Comparison of ENCODE assay signal across 22 cellular contexts in the genomic region with DNA sequence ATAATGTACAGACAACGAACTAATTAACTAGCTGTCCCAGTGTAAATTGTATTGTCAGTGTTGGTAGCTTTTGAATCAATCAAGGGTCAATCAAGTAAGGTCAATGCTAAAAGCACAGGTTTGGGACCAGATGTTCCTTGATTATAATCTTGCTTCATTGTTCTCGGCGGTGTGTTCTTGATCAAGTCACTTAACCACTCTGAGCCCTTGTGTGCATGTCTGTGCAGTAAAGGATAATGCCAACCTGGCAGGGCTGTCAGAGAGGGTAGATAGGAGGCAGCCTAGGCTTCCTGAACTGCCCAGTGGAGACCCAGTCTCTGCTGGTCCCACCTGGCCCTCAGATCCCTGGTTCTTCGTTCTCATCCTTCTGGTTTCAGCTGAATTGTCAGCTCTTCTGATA.
DNase-seq lines count a peak whose midpoint lies in the region; ATAC-seq, FAIRE-seq and TF ChIP-seq lines count a peak whose summit lies in the region.
"Had no signal": no experiment of that assay in that cellular context is flagged by ENCODE, and none has a peak within 500 bp of the region (broad histone marks: within the 10 kb centered on the region; RNA-seq: fewer than 3 reads in every experiment).

No MANE protein-coding gene starts in this region.

- TF ChIP-seq POLR2A in K562 (conservative IDR thresholded peaks at IDR 0.05) = no peak

- no peak overlapping the region for H3K9ac ChIP-seq in K562 (ENCODE audit: insufficient read depth in 1 of 2, low read depth in 2 of 2, low read length in 2 of 2)
- H3K9ac ChIP-seq: BLaER1 had no signal

- H3K36me3 ChIP-seq in right atrium auricular region (no peaks in the 10 kb centered on the region), K562 (ENCODE audit: control insufficient read depth, insufficient read depth, low read length) (no peaks in the 10 kb centered on the region)
- H3K36me3 ChIP-seq: BLaER1 had no signal

- no peaks in the 10 kb centered on the region for H3K9me1 ChIP-seq in K562 (ENCODE audit: control insufficient read depth, insufficient read depth, low read length)

- H3K4me1 ChIP-seq in right atrium auricular region (no peaks in the 10 kb centered on the region), K562 (replicated peaks in 1 of 2; ENCODE audit: control insufficient read depth in 2 of 2, insufficient read depth in 2 of 2, low read length in 2 of 2) (peaks cover 0 to 8% of the 10 kb centered on the region in 2 experiments; a peak in 2 of 5 replicates)

- H3K9me3 ChIP-seq in right atrium auricular region = peaks cover 0 to 4% of the 10 kb centered on the region in 2 donors
- no peaks in the 10 kb centered on the region for H3K9me3 ChIP-seq in K562 (replicated peaks; ENCODE audit: control insufficient read depth, insufficient read depth, low read depth, low read length)
- H3K9me3 ChIP-seq: BLaER1 had no signal

- ATAC-seq in left ventricle myocardium superior (no peak), K562 (no peak), GM19467 (IDR thresholded peaks at IDR 0.05; ENCODE audit: unreplicated experiment) (no peak), GM21367 (IDR thresholded peaks at IDR 0.05; ENCODE audit: unreplicated experiment) (no peak)
- ATAC-seq: GM12878 had no signal

- no peak overlapping the region for H3K4me3 Mint-ChIP-seq in osteocyte (ENCODE audit: unreplicated experiment)
- H3K4me3 Mint-ChIP-seq: B cell; CD14-positive monocyte; CD4-positive, alpha-beta T cell; CD8-positive, alpha-beta memory T cell had no signal

- H3K4me1 Mint-ChIP-seq in osteocyte (ENCODE audit: unreplicated experiment) = no peaks in the 10 kb centered on the region
- H3K4me1 Mint-ChIP-seq: B cell; CD14-positive monocyte; CD8-positive, alpha-beta memory T cell had no signal

- H3K4me3 ChIP-seq in right atrium auricular region (no peak overlapping the region), LNCaP clone FGC (ENCODE audit: low read depth, low read length) (no peak overlapping the region), K562 (no peak overlapping the region)
- H3K4me3 ChIP-seq: BLaER1, GM12878 had no signal

- no peak for TF ChIP-seq RAD21 in K562 (CRISPR knock-in tag; conservative IDR thresholded peaks at IDR 0.05 in 1 of 2, IDR thresholded peaks at IDR 0.05 in 1 of 2)

- no peaks in the 10 kb centered on the region for H4K20me1 ChIP-seq in K562 (replicated peaks; ENCODE audit: control insufficient read depth, insufficient read depth, low read length)
- H4K20me1 ChIP-seq: BLaER1 had no signal

- intact Hi-C loops in left ventricle myocardium superior (cut with micrococcal nuclease) (no loop called here), K562 (cut with micrococcal nuclease) (no loop called here)

- no peaks in the 10 kb centered on the region for H3K9me3 Mint-ChIP-seq in osteocyte (ENCODE audit: unreplicated experiment)
- H3K9me3 Mint-ChIP-seq: CD14-positive monocyte; CD4-positive, alpha-beta T cell had no signal

- H3K4me2 ChIP-seq in K562 (ENCODE audit: insufficient read depth, low read length) = no peak overlapping the region; the same call in 1 of the 2 replicates

- H3K27me3 ChIP-seq in right atrium auricular region (no peaks in the 10 kb centered on the region), K562 (ENCODE audit: control insufficient read depth in 2 of 2, insufficient read depth in 2 of 2, low read length in 2 of 2) (peaks cover 5 to 6% of the 10 kb centered on the region in 2 experiments; a peak in 2 of 5 replicates)
- H3K27me3 ChIP-seq: BLaER1 had no signal

- H3K27ac Mint-ChIP-seq in osteocyte (ENCODE audit: unreplicated experiment) = no peak overlapping the region
- H3K27ac Mint-ChIP-seq: B cell; CD14-positive monocyte; CD4-positive, alpha-beta T cell; CD8-positive, alpha-beta memory T cell had no signal

- CTCF ChIA-PET in K562 (lab: Yijun Ruan, JAX; ENCODE audit: low intra/inter-chr PET ratio) = no interaction called here

- TF ChIP-seq EP300 in K562 (IDR thresholded peaks at IDR 0.05; ENCODE audit: low read length) = no peak

- H3K27ac ChIP-seq in right atrium auricular region (no peak overlapping the region), K562 (ENCODE audit: extremely low read depth, low read depth, low read length) (no peak overlapping the region)
- H3K27ac ChIP-seq: BLaER1 had no signal

- BruUV-seq in K562 (replicated peaks; lab: Mats Ljungman, UMichigan) = no TSS peak

- no peaks in the 10 kb centered on the region for H3K36me3 Mint-ChIP-seq in osteocyte (ENCODE audit: unreplicated experiment)
- H3K36me3 Mint-ChIP-seq: CD14-positive monocyte; CD8-positive, alpha-beta memory T cell had no signal

- H3K79me2 ChIP-seq in K562 (ENCODE audit: control insufficient read depth, insufficient read depth, low read length) = no peaks in the 10 kb centered on the region

- peaks cover 15% of the 10 kb centered on the region for H3K27me3 Mint-ChIP-seq in osteocyte (ENCODE audit: unreplicated experiment)

- no peak for TF ChIP-seq CTCF in right atrium auricular region (IDR thresholded peaks at IDR 0.05)
- no peak for TF ChIP-seq CTCF in LNCaP clone FGC (IDR thresholded peaks at IDR 0.05; ENCODE audit: control insufficient read depth, extremely low read depth, insufficient read depth)
- no peak for TF ChIP-seq CTCF in K562 (IDR thresholded peaks at IDR 0.05 in 2 of 3, conservative IDR thresholded peaks at IDR 0.05 in 1 of 3; ENCODE audit: insufficient read depth in 2 of 3, low read depth in 1 of 3, low read length in 3 of 3)
- TF ChIP-seq CTCF in osteocyte (IDR thresholded peaks at IDR 0.05) = no peak

- POLR2A ChIA-PET in K562 (lab: Yijun Ruan, JAX) = no interaction called here

- FAIRE-seq in K562 (lab: Jason Lieb, UNC) = no peak
- FAIRE-seq: D721Med, GM12878, GM19239 had no signal

- in situ Hi-C loops in K562 (cut with MboI) = no loop called here

- WGBS in K562 (ENCODE audit: insufficient coverage, low coverage, missing lambda C conversion rate) = 2% methylated on average over 4 of the region's 4 CpGs

- DNase-seq in right atrium auricular region (ENCODE audit: low spot score) (peak; percentile 30), left ventricle myocardium superior (no peak), LNCaP clone FGC (ENCODE audit: low read depth) (peak; percentile 44), K562 (ENCODE audit: extremely low read depth in 1 of 4, low spot score in 3 of 4) (no peak), osteocyte (ENCODE audit: extremely low spot score, unreplicated experiment) (peak; percentile 56), AG08396 (ENCODE audit: low spot score) (no peak)
- DNase-seq: CD4-positive, alpha-beta T cell; CD8-positive, alpha-beta memory T cell; DMS 273 treated with DMSO at 0.1 percent for 48 hours; DMS79; EL; GDM1; H7; HCEC 1CT had no signal

- no peak overlapping the region for H2AFZ ChIP-seq in K562 (ENCODE audit: low read depth, low read length)

TF ChIP-seq in K562, 482 proteins besides CTCF, POLR2A, EP300 and RAD21 (continues in another document):
- TF ChIP-seq, protein P1, sequence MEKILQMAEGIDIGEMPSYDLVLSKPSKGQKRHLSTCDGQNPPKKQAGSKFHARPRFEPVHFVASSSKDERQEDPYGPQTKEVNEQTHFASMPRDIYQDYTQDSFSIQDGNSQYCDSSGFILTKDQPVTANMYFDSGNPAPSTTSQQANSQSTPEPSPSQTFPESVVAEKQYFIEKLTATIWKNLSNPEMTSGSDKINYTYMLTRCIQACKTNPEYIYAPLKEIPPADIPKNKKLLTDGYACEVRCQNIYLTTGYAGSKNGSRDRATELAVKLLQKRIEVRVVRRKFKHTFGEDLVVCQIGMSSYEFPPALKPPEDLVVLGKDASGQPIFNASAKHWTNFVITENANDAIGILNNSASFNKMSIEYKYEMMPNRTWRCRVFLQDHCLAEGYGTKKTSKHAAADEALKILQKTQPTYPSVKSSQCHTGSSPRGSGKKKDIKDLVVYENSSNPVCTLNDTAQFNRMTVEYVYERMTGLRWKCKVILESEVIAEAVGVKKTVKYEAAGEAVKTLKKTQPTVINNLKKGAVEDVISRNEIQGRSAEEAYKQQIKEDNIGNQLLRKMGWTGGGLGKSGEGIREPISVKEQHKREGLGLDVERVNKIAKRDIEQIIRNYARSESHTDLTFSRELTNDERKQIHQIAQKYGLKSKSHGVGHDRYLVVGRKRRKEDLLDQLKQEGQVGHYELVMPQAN (IDR thresholded peaks at IDR 0.05; ENCODE audit: borderline replicate concordance) = no peak
- TF ChIP-seq TOE1 (IDR thresholded peaks at IDR 0.05; ENCODE audit: borderline replicate concordance) = no peak
- TF ChIP-seq TOE1 (CRISPR knock-in tag; IDR thresholded peaks at IDR 0.05; ENCODE audit: borderline replicate concordance, low read depth) = no peak
- TF ChIP-seq, protein P2, sequence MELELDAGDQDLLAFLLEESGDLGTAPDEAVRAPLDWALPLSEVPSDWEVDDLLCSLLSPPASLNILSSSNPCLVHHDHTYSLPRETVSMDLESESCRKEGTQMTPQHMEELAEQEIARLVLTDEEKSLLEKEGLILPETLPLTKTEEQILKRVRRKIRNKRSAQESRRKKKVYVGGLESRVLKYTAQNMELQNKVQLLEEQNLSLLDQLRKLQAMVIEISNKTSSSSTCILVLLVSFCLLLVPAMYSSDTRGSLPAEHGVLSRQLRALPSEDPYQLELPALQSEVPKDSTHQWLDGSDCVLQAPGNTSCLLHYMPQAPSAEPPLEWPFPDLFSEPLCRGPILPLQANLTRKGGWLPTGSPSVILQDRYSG (tag; conservative IDR thresholded peaks at IDR 0.05; ENCODE audit: low read depth) = no peak
- no peak for TF ChIP-seq ZC3H4 (CRISPR knock-in tag; IDR thresholded peaks at IDR 0.05; ENCODE audit: borderline replicate concordance)
- TF ChIP-seq NR4A1 (CRISPR knock-in tag; IDR thresholded peaks at IDR 0.05) = no peak
- TF ChIP-seq NR4A1 (tag; IDR thresholded peaks at IDR 0.05) = no peak
- no peak for TF ChIP-seq ZNF274 (IDR thresholded peaks at IDR 0.05; ENCODE audit: borderline replicate concordance, low read depth, low read length)
- no peak for TF ChIP-seq NR1H2 (CRISPR knock-in tag; IDR thresholded peaks at IDR 0.05)
- TF ChIP-seq SOX6 (IDR thresholded peaks at IDR 0.05) = peak; percentile 32; the same call in 1 of the 2 replicates
- TF ChIP-seq RCOR1 (IDR thresholded peaks at IDR 0.05; ENCODE audit: borderline replicate concordance in 1 of 2, low read depth in 2 of 2, low read length in 2 of 2) = 0 out of 4 replicates have a peak, but pooled peaks of 1 of the 2 experiments have one; percentile 24
- TF ChIP-seq PREB (CRISPR knock-in tag; IDR thresholded peaks at IDR 0.05) = no peak
- TF ChIP-seq NONO (IDR thresholded peaks at IDR 0.05; ENCODE audit: low read depth in 2 of 2, low read length in 1 of 2) = no peak
- no peak for TF ChIP-seq PTTG1 (tag; IDR thresholded peaks at IDR 0.05; ENCODE audit: low read depth)
- TF ChIP-seq ZNF507 (tag; conservative IDR thresholded peaks at IDR 0.05) = no peak

Comparison
In these comparisons a context has a peak if more than half of its experiments do, and no peak if none do; other contexts are left out.
1. DNase-seq: peak in right atrium auricular region (single experiment), LNCaP clone FGC (single experiment) and osteocyte (single experiment); none in left ventricle myocardium superior (single experiment), K562 (0 of 4) and AG08396 (single experiment).